Comparison of ENCODE assay signal across 33 cellular contexts in genomic region chr9:128929560-128929959, GRCh38.
"Had no signal": no experiment of that assay in that cellular context is flagged by ENCODE, and none has a peak within 500 bp of the region (broad histone marks: within the 10 kb centered on the region; RNA-seq: fewer than 3 reads in every experiment).

No MANE protein-coding gene starts in this region.

- H3K36me3 ChIP-seq: adrenal gland, brain microvascular endothelial cell, breast epithelium, cardiac muscle cell, colonic mucosa had no signal

- FAIRE-seq: astrocyte, bronchial epithelial cell, colon had no signal

- H3K27ac ChIP-seq: adrenal gland, ascending aorta, body of pancreas, brain microvascular endothelial cell, breast epithelium, cardiac muscle cell, colonic mucosa had no signal

- DNase-seq: activated effector memory CD4-positive, alpha-beta T cell treated with anti-CD3 and anti-CD28 coated beads, Interleukin-2, amount 50 U/mL, for 16 hours; activated effector memory CD4-positive, alpha-beta T cell treated with Interleukin-2 at 50 U/mL for 16 hours; activated gamma-delta T cell; activated gamma-delta T cell treated with Interleukin-2 at 50 U/mL for 16 hours; activated naive CD4-positive, alpha-beta T cell; activated naive CD4-positive, alpha-beta T cell treated with anti-CD3 and anti-CD28 coated beads for 36 hours; activated naive CD4-positive, alpha-beta T cell treated with anti-CD3 and anti-CD28 coated beads, Interleukin-2, amount 10 ng/mL, durations not matched to agents 7 days and 5 days; activated naive CD4-positive, alpha-beta T cell treated with anti-CD3 and anti-CD28 coated beads, Interleukin-2, amount 50 U/mL, for 16 hours; activated naive CD8-positive, alpha-beta T cell treated with anti-CD3 and anti-CD28 coated beads for 36 hours; activated naive CD8-positive, alpha-beta T cell treated with anti-CD3 and anti-CD28 coated beads, Interleukin-2, amount 10 ng/mL, durations not matched to agents 7 days and 5 days; activated naive CD8-positive, alpha-beta T cell treated with anti-CD3 and anti-CD28 coated beads, Interleukin-2, amount 50 U/mL, for 24 hours; activated T-cell treated with anti-CD3 and anti-CD28 coated beads, Interleukin-2, amount 50 U/mL, for 4 hours; activated T-cell treated with anti-CD3 and anti-CD28 coated beads, Interleukin-2, amount 50 U/mL, for 48 hours; activated T-cell treated with anti-CD3 and anti-CD28 coated beads, Interleukin-2, amount 50 U/mL, for 72 hours; adrenal gland; amniotic stem cell; amygdala; anterior cingulate cortex; aorta; body of pancreas; brain microvascular endothelial cell; caudate nucleus; central memory CD4-positive, alpha-beta T cell; cerebellar nuclear complex; colonic mucosa had no signal

- H3K27me3 ChIP-seq: adrenal gland, ascending aorta, body of pancreas, brain microvascular endothelial cell, breast epithelium, cardiac muscle cell, colonic mucosa had no signal

- H3K4me1 ChIP-seq: breast epithelium, colonic mucosa had no signal

- H3K4me3 ChIP-seq: adrenal gland, ascending aorta, body of pancreas, breast epithelium, cardiac muscle cell, colonic mucosa had no signal

- ATAC-seq: activated naive CD4-positive, alpha-beta T cell treated with anti-CD3 and anti-CD28 coated beads, Interleukin-2, amount 50 U/mL, for 72 hours; activated naive CD8-positive, alpha-beta T cell treated with anti-CD3 and anti-CD28 coated beads, Interleukin-2, amount 50 U/mL, for 24 hours; activated T-cell treated with anti-CD3 and anti-CD28 coated beads, Interleukin-2, amount 50 U/mL, for 4 hours; activated T-cell treated with anti-CD3 and anti-CD28 coated beads, Interleukin-2, amount 50 U/mL, for 72 hours; activated T-helper 17 cell treated with anti-CD3 and anti-CD28 coated beads, Interleukin-2, amount 50 U/mL, for 72 hours; body of pancreas had no signal

- H3K9me3 ChIP-seq: adrenal gland, ascending aorta, body of pancreas, breast epithelium, colonic mucosa had no signal
